19 cellular contexts compared by ENCODE assay signal in the genomic region with DNA sequence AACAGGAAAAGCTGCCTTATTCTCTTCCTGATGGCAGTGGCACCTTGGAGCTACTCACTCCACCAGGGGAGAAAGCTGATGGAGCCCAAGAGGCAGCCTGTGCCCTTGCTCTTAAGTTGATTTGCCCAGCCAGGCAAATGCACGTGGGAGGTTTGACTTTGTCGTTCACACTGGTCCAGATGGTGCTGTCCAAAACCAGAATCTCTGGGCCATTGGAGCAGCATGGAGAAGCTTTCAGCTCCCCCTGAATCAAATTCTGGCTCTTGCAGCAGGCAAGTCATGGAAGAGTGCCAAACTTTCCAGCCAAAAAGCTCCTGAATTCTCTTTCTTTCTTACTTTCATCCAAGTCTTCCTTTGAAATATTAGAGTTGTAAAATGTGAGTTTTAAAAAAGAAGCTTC.
"Had no signal": no experiment of that assay in that cellular context is flagged by ENCODE, and none has a peak within 500 bp of the region (broad histone marks: within the 10 kb centered on the region; RNA-seq: fewer than 3 reads in every experiment).

No MANE protein-coding gene starts in this region.

- H3K27me3 ChIP-seq: ascending aorta, gastrocnemius medialis, left lung, neutrophil, sigmoid colon, stomach, testis, upper lobe of left lung had no signal

- H3K36me3 ChIP-seq: ascending aorta, gastrocnemius medialis, heart left ventricle, left lung, neutrophil, sigmoid colon, stomach, upper lobe of left lung had no signal

- H3K27ac ChIP-seq: ascending aorta, gastrocnemius medialis, heart left ventricle, left lung, neutrophil, sigmoid colon, stomach, testis, upper lobe of left lung had no signal

- DNase-seq: activated CD4-positive, alpha-beta T cell treated with anti-CD3 and anti-CD28 coated beads, Interleukin-2, amount 50 U/mL, for 1 hour; activated CD8-positive, alpha-beta memory T cell treated with anti-CD3 and anti-CD28 coated beads, Interleukin-2, amount 50 U/mL, for 4 hours; activated effector memory CD4-positive, alpha-beta T cell treated with anti-CD3 and anti-CD28 coated beads, Interleukin-2, amount 50 U/mL, for 16 hours; activated naive CD4-positive, alpha-beta T cell treated with anti-CD3 and anti-CD28 coated beads, Interleukin-2, amount 50 U/mL, for 16 hours; activated T-cell treated with anti-CD3 and anti-CD28 coated beads, Interleukin-2, amount 50 U/mL, for 72 hours; effector CD8-positive, alpha-beta T cell; gastrocnemius medialis; heart left ventricle; left lung; mucosa of descending colon; naive B cell; sigmoid colon; stimulated activated CD4-positive, alpha-beta T cell treated with anti-CD3 and anti-CD28 coated beads, Interleukin-4, amount 100 ng/mL, for 24 hours; stomach; testis; upper lobe of left lung had no signal

- H3K4me3 ChIP-seq: ascending aorta, gastrocnemius medialis, heart left ventricle, left lung, mucosa of descending colon, sigmoid colon, stomach, testis, upper lobe of left lung had no signal

- FAIRE-seq: bronchial epithelial cell had no signal
